Comparison of ENCODE assay signal across 23 cellular contexts in the genomic region with DNA sequence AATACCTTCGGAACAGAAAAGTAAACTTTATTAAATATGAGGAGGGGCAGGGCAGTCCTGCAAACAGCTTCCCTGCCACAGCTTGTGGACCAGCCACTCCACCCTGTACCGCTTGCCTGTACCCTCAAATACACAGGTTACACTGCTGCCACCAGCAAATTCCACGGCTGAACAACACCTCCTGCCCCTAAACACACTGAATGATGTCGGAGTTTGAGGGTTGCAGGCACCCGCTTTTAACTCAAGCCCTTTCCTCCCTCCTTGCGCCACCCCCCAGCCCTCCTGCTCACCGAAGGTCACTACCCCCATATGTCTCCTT. TPM values are rescaled to one million over a fixed set of nuclear protein-coding genes. Genes with fewer than 3 reads are reported as not detected.
DNase-seq lines count a peak whose midpoint lies in the region; FAIRE-seq and TF ChIP-seq lines count a peak whose summit lies in the region.
"Had no signal": no experiment of that assay in that cellular context is flagged by ENCODE, and none has a peak within 500 bp of the region (broad histone marks: within the 10 kb centered on the region; RNA-seq: fewer than 3 reads in every experiment).

No MANE protein-coding gene starts in this region.

- peaks cover 21% of the 10 kb centered on the region for H3K4me1 Mint-ChIP-seq in neural progenitor cell

- H3K4me3 Mint-ChIP-seq in neural progenitor cell = peak overlapping the region; percentile 17

- BruUV-seq in A673 (replicated peaks; lab: Mats Ljungman, UMichigan) (TSS peak; percentile 9), endothelial cell of umbilical vein (replicated peaks; lab: Mats Ljungman, UMichigan) (no TSS peak)

- no peaks in the 10 kb centered on the region for H3K9me1 ChIP-seq in endothelial cell of umbilical vein (replicated peaks; ENCODE audit: control insufficient read depth, extremely low read depth, insufficient read depth, low read length)

- no peak overlapping the region for H2AFZ ChIP-seq in endothelial cell of umbilical vein (ENCODE audit: low read depth, low read length)
- H2AFZ ChIP-seq in neural progenitor cell (replicated peaks) = no peak overlapping the region
- H2AFZ ChIP-seq: GM23248 had no signal

- H3K4me3 ChIP-seq in A673 (ENCODE audit: low read depth, low read length, poor library complexity, severe bottlenecking) = no peak overlapping the region
- H3K4me3 ChIP-seq in endothelial cell of umbilical vein (replicated peaks in 1 of 3; ENCODE audit: insufficient read depth in 1 of 3, low read depth in 1 of 3, low read length in 3 of 3) = no peak overlapping the region
- no peak overlapping the region for H3K4me3 ChIP-seq in neural progenitor cell
- H3K4me3 ChIP-seq in tibial nerve = no peak overlapping the region
- H3K4me3 ChIP-seq: cardiac muscle cell, GM23248 had no signal

- no peak for TF ChIP-seq EP300 in tibial nerve (IDR thresholded peaks at IDR 0.05)

- peaks cover 26% of the 10 kb centered on the region for H3K9me3 Mint-ChIP-seq in neural progenitor cell
- H3K9me3 Mint-ChIP-seq: CD8-positive, alpha-beta T cell; naive thymus-derived CD8-positive, alpha-beta T cell had no signal

- FAIRE-seq in endothelial cell of umbilical vein (lab: Jason Lieb, UNC) = no peak
- FAIRE-seq in GM12891 (lab: Jason Lieb, UNC) = no peak
- FAIRE-seq: GM18507, urothelium cell line had no signal

- H3K27me3 Mint-ChIP-seq in neural progenitor cell (ENCODE audit: insufficient read depth, low read depth) = peaks cover 79% of the 10 kb centered on the region

- H4K20me1 ChIP-seq in endothelial cell of umbilical vein (replicated peaks; ENCODE audit: control insufficient read depth, extremely low read depth, insufficient read depth, low read length) = no peaks in the 10 kb centered on the region
- H4K20me1 ChIP-seq in neural progenitor cell (ENCODE audit: low read depth) = peaks cover 17% of the 10 kb centered on the region

- peaks cover 5% of the 10 kb centered on the region for H3F3A ChIP-seq in neural progenitor cell (ENCODE audit: low read depth)

- WGBS in tibial nerve, 2 donors = 21 to 43% methylated on average over 7 of the region's 7 CpGs

- DNase-seq in A673 (ENCODE audit: low spot score) (no peak), GM20000 (ENCODE audit: low spot score) (peak; percentile 19), endothelial cell of umbilical vein (ENCODE audit: low read depth, low spot score) (no peak), neural progenitor cell (ENCODE audit: low spot score) (no peak), HT-29 (ENCODE audit: low spot score) (no peak), GM12891 (ENCODE audit: insufficient read length, low spot score) (no peak), tibial nerve (ENCODE audit: low spot score in 2 of 2) (no peak), mucosa of gallbladder (ENCODE audit: low spot score) (no peak)
- DNase-seq: activated CD4-positive, alpha-beta T cell treated with anti-CD3 and anti-CD28 coated beads for 1 hour; activated effector memory CD4-positive, alpha-beta T cell treated with Interleukin-2 at 50 U/mL for 16 hours; CD8-positive, alpha-beta T cell; DND-41; glutamatergic neuron; naive thymus-derived CD8-positive, alpha-beta T cell; NCI-H2029; stimulated activated naive CD4-positive, alpha-beta T cell treated with Interleukin-2 at 50 U/mL for 16 hours had no signal

- H3K9ac ChIP-seq in endothelial cell of umbilical vein (replicated peaks; ENCODE audit: extremely low read depth, insufficient read depth, low read length) = no peak overlapping the region
- H3K9ac ChIP-seq in neural progenitor cell = no peak overlapping the region
- H3K9ac ChIP-seq: GM23248 had no signal

- CTCF ChIA-PET in A673 (lab: Charles Lee) (no interaction called here), endothelial cell of umbilical vein (lab: Charles Lee) (interaction anchor here (0.9 to 16.9 kb wide), 10 partner anchors 8 to 118 kb away, joined by 3 to 301 read pairs (median 6); a partner anchor contains a TSS)

- H3K27me3 ChIP-seq in A673 (replicated peaks; ENCODE audit: insufficient read depth, low read depth, low read length, poor library complexity) = no peaks in the 10 kb centered on the region
- no peaks in the 10 kb centered on the region for H3K27me3 ChIP-seq in endothelial cell of umbilical vein (ENCODE audit: control insufficient read depth in 2 of 2, insufficient read depth in 2 of 2, low read length in 2 of 2)
- H3K27me3 ChIP-seq in neural progenitor cell = peaks cover 100% of the 10 kb centered on the region
- peaks cover 0 to 100% of the 10 kb centered on the region in 2 donors for H3K27me3 ChIP-seq in tibial nerve

- H3K27ac ChIP-seq in A673 (ENCODE audit: low read depth, low read length, poor library complexity, severe bottlenecking) (no peak overlapping the region), endothelial cell of umbilical vein (ENCODE audit: insufficient read depth, low read depth, low read length) (peak overlapping the region; percentile 70), neural progenitor cell (no peak overlapping the region), tibial nerve (peak overlapping the region in 1 of 4 donors; percentile 46)
- H3K27ac ChIP-seq: cardiac muscle cell, GM23248, RWPE1 had no signal

- dilution Hi-C loops in endothelial cell of umbilical vein (cut with MboI; ENCODE audit: extremely low pct_ligation_motif_present, low sequenced_read_pairs) = no loop called here

- H3K9me3 ChIP-seq in A673 (ENCODE audit: low read depth, low read length, poor library complexity, severe bottlenecking) = no peaks in the 10 kb centered on the region
- no peaks in the 10 kb centered on the region for H3K9me3 ChIP-seq in endothelial cell of umbilical vein (replicated peaks; ENCODE audit: control insufficient read depth, insufficient read depth, low read length)
- no peaks in the 10 kb centered on the region for H3K9me3 ChIP-seq in neural progenitor cell (ENCODE audit: low read depth)
- no peaks in the 10 kb centered on the region for H3K9me3 ChIP-seq in tibial nerve

- H3K79me2 ChIP-seq in endothelial cell of umbilical vein (ENCODE audit: control insufficient read depth, insufficient read depth, low read length) (no peaks in the 10 kb centered on the region), neural progenitor cell (ENCODE audit: low read depth) (no peaks in the 10 kb centered on the region)

- TF ChIP-seq POLR2A in endothelial cell of umbilical vein (IDR thresholded peaks at IDR 0.05; ENCODE audit: low read depth, low read length) (no peak), GM12891 (IDR thresholded peaks at IDR 0.05; ENCODE audit: low read depth, low read length) (no peak), tibial nerve (IDR thresholded peaks at IDR 0.05) (no peak)

- peaks cover 30% of the 10 kb centered on the region for H3K36me3 Mint-ChIP-seq in neural progenitor cell
- H3K36me3 Mint-ChIP-seq: naive thymus-derived CD8-positive, alpha-beta T cell had no signal

- TF ChIP-seq CTCF in A673 (conservative IDR thresholded peaks at IDR 0.05; ENCODE audit: low read depth, low read length) = no peak
- TF ChIP-seq CTCF in GM20000 (IDR thresholded peaks at IDR 0.05; ENCODE audit: extremely low read depth, missing control alignments) = no peak
- TF ChIP-seq CTCF in endothelial cell of umbilical vein (IDR thresholded peaks at IDR 0.05; ENCODE audit: extremely low read depth in 1 of 2, insufficient read depth in 1 of 2, low read depth in 1 of 2, low read length in 2 of 2) = no peak
- no peak for TF ChIP-seq CTCF in neural progenitor cell (IDR thresholded peaks at IDR 0.05)
- TF ChIP-seq CTCF in tibial nerve (IDR thresholded peaks at IDR 0.05) = no peak

- H3K4me1 ChIP-seq in A673 (ENCODE audit: insufficient read depth, low read length, poor library complexity, severe bottlenecking) (peaks cover 11% of the 10 kb centered on the region), endothelial cell of umbilical vein (ENCODE audit: control insufficient read depth, extremely low read depth, insufficient read depth, low read length) (peaks cover 41% of the 10 kb centered on the region), neural progenitor cell (peaks cover 14% of the 10 kb centered on the region), tibial nerve (peaks cover 0 to 42% (median 10%) of the 10 kb centered on the region in 4 donors)

- peak overlapping the region; percentile 15 for H3K4me2 ChIP-seq in endothelial cell of umbilical vein (ENCODE audit: insufficient read depth, low read length)
- no peak overlapping the region for H3K4me2 ChIP-seq in neural progenitor cell

- POLR2A ChIA-PET in A673 (lab: Charles Lee; ENCODE audit: low non-redundant PET) (no interaction called here), endothelial cell of umbilical vein (lab: Charles Lee) (interaction anchor here (1.1 to 5.0 kb wide), 2 partner anchors 11 to 78 kb away, joined by 3 to 67 read pairs; no protein-coding TSS in a partner anchor)

- H3K36me3 ChIP-seq in A673 (ENCODE audit: insufficient read depth, low read length, poor library complexity, severe bottlenecking) (no peaks in the 10 kb centered on the region), endothelial cell of umbilical vein (ENCODE audit: control insufficient read depth in 2 of 2, extremely low read depth in 1 of 2, insufficient read depth in 2 of 2, low read length in 2 of 2) (peaks cover 3 to 5% of the 10 kb centered on the region in 2 experiments), neural progenitor cell (no peaks in the 10 kb centered on the region), tibial nerve (no peaks in the 10 kb centered on the region)
- H3K36me3 ChIP-seq: cardiac muscle cell had no signal

- intact Hi-C loops in A673 (cut with micrococcal nuclease; ENCODE audit: unreplicated experiment) (no loop called here), endothelial cell of umbilical vein (cut with micrococcal nuclease) (loop anchor here (1.0 kb wide), 1 partner anchor 11 kb away; no protein-coding TSS in a partner anchor)

- no peak overlapping the region for H3K27ac Mint-ChIP-seq in neural progenitor cell

RNA-seq across cellular contexts. Expression of a gene that starts 4.0 kb away (rescaled TPM):
- total RNA-seq in A673 (2021) (not detected in 2 replicates), endothelial cell of umbilical vein (3.6 and 7.0 TPM in 2 replicates), neural progenitor cell (ENCODE audit: low replicate concordance) (not detected in 2 replicates), tibial nerve (1 to 10 TPM in 2 of 4 donors, not detected in 2; 1.5 to 2.4 TPM), mucosa of gallbladder (24.3 TPM)
- polyA plus RNA-seq in endothelial cell of umbilical vein = 0.94 and 1.2 TPM in 2 replicates
- polyA plus RNA-seq in endothelial cell of umbilical vein (2011; cell fraction: cytosol; rRNA removed) = 0.34 and 0.45 TPM in 2 replicates
- polyA plus RNA-seq in endothelial cell of umbilical vein (2011; cell fraction: nucleus; rRNA removed) = 5.8 and 9.3 TPM in 2 replicates
- 1.1 TPM in 2 replicates for polyA plus RNA-seq in endothelial cell of umbilical vein (2012)
- polyA minus RNA-seq in endothelial cell of umbilical vein = 0.32 and 0.49 TPM in 2 replicates
- not detected for polyA minus RNA-seq in endothelial cell of umbilical vein (2011; cell fraction: cytosol; rRNA and poly(A)+ RNA removed)
- 0.38 and 0.63 TPM in 2 replicates for polyA minus RNA-seq in endothelial cell of umbilical vein (2011; cell fraction: nucleus; rRNA and poly(A)+ RNA removed)
- total RNA-seq in HT-29 (2014; rRNA removed; shearing (Covaris generic)) = 137 and 149 TPM in 2 replicates
- polyA plus RNA-seq in GM12891 (2012; ENCODE audit: low read depth, missing spikeins) = 0.13 TPM
- total RNA-seq: cardiac muscle cell, GM23248, HT1080, NCI-H460 had no signal
- polyA plus RNA-seq: cardiac muscle cell, GM23248 had no signal

RNA-seq across cellular contexts. Expression of a gene that starts 8.3 kb away (rescaled TPM):
- total RNA-seq in A673 (2021) (38.1 and 43.8 TPM in 2 replicates), endothelial cell of umbilical vein (30.9 and 33.5 TPM in 2 replicates), neural progenitor cell (ENCODE audit: low replicate concordance) (0.39 and 7.5 TPM in 2 replicates), tibial nerve (1 to 10 TPM in 3 of 4 donors, not detected in 1; 1.4 to 3.1 (median 2.4) TPM), mucosa of gallbladder (6.1 TPM)
- 29.1 and 31.5 TPM in 2 replicates for polyA plus RNA-seq in endothelial cell of umbilical vein
- polyA plus RNA-seq in endothelial cell of umbilical vein (2011; cell fraction: cytosol; rRNA removed) = 24.3 and 27.7 TPM in 2 replicates
- 24.0 and 26.1 TPM in 2 replicates for polyA plus RNA-seq in endothelial cell of umbilical vein (2011; cell fraction: nucleus; rRNA removed)
- polyA plus RNA-seq in endothelial cell of umbilical vein (2012) = 24.3 and 42.3 TPM in 2 replicates
- polyA minus RNA-seq in endothelial cell of umbilical vein = 7.5 and 11.0 TPM in 2 replicates
- polyA minus RNA-seq in endothelial cell of umbilical vein (2011; cell fraction: cytosol; rRNA and poly(A)+ RNA removed) = 1.3 TPM
- 5.5 and 9.1 TPM in 2 replicates for polyA minus RNA-seq in endothelial cell of umbilical vein (2011; cell fraction: nucleus; rRNA and poly(A)+ RNA removed)
- total RNA-seq in HT-29 (2014; rRNA removed; shearing (Covaris generic)) = 9.9 and 12.4 TPM in 2 replicates
- 1.4 TPM for polyA plus RNA-seq in GM12891 (2012; ENCODE audit: low read depth, missing spikeins)
- total RNA-seq: NCI-H460 had no signal

RNA-seq across cellular contexts. Expression of a gene that starts 14.0 kb away (rescaled TPM):
- total RNA-seq in A673 (2021) (1.2 and 1.5 TPM in 2 replicates), endothelial cell of umbilical vein (273 and 303 TPM in 2 replicates), neural progenitor cell (ENCODE audit: low replicate concordance) (0.26 and 0.81 TPM in 2 replicates), tibial nerve (10 to 100 TPM; 18.6 to 45.9 (median 33.0) TPM), mucosa of gallbladder (22.0 TPM)
- 383 and 451 TPM in 2 replicates for polyA plus RNA-seq in endothelial cell of umbilical vein
- 364 and 365 TPM in 2 replicates for polyA plus RNA-seq in endothelial cell of umbilical vein (2011; cell fraction: cytosol; rRNA removed)
- polyA plus RNA-seq in endothelial cell of umbilical vein (2011; cell fraction: nucleus; rRNA removed) = 321 and 349 TPM in 2 replicates
- 148 and 187 TPM in 2 replicates for polyA plus RNA-seq in endothelial cell of umbilical vein (2012)
- 205 and 226 TPM in 2 replicates for polyA minus RNA-seq in endothelial cell of umbilical vein
- polyA minus RNA-seq in endothelial cell of umbilical vein (2011; cell fraction: cytosol; rRNA and poly(A)+ RNA removed) = 0.51 TPM
- 66.6 and 81.3 TPM in 2 replicates for polyA minus RNA-seq in endothelial cell of umbilical vein (2011; cell fraction: nucleus; rRNA and poly(A)+ RNA removed)
- total RNA-seq in HT-29 (2014; rRNA removed; shearing (Covaris generic)) = 31.1 and 38.2 TPM in 2 replicates
- polyA plus RNA-seq in GM12891 (2012; ENCODE audit: low read depth, missing spikeins) = 17.2 TPM
- total RNA-seq: GM23248 had no signal
- polyA plus RNA-seq: GM23248 had no signal

RNA-seq across cellular contexts. Expression of a gene that starts 52.1 kb away (rescaled TPM):
- total RNA-seq in A673 (2021) (31.4 and 33.3 TPM in 2 replicates), endothelial cell of umbilical vein (17.0 and 23.2 TPM in 2 replicates), neural progenitor cell (ENCODE audit: low replicate concordance) (35.8 and 41.9 TPM in 2 replicates), tibial nerve (10 to 100 TPM; 19.8 to 32.8 (median 23.5) TPM), mucosa of gallbladder (12.1 TPM)
- polyA plus RNA-seq in endothelial cell of umbilical vein = 5.5 and 5.6 TPM in 2 replicates
- 4.2 and 5.5 TPM in 2 replicates for polyA plus RNA-seq in endothelial cell of umbilical vein (2011; cell fraction: cytosol; rRNA removed)
- polyA plus RNA-seq in endothelial cell of umbilical vein (2011; cell fraction: nucleus; rRNA removed) = 38.7 and 39.2 TPM in 2 replicates
- polyA plus RNA-seq in endothelial cell of umbilical vein (2012) = 6.5 and 10.3 TPM in 2 replicates
- 5.5 and 7.1 TPM in 2 replicates for polyA minus RNA-seq in endothelial cell of umbilical vein
- 4.1 TPM for polyA minus RNA-seq in endothelial cell of umbilical vein (2011; cell fraction: cytosol; rRNA and poly(A)+ RNA removed)
- 14.6 and 16.4 TPM in 2 replicates for polyA minus RNA-seq in endothelial cell of umbilical vein (2011; cell fraction: nucleus; rRNA and poly(A)+ RNA removed)
- total RNA-seq in HT-29 (2014; rRNA removed; shearing (Covaris generic)) = 24.2 and 27.5 TPM in 2 replicates
- polyA plus RNA-seq in GM12891 (2012; ENCODE audit: low read depth, missing spikeins) = 2.7 TPM
